ENCODE assay signal across 22 cellular contexts in the genomic region with DNA sequence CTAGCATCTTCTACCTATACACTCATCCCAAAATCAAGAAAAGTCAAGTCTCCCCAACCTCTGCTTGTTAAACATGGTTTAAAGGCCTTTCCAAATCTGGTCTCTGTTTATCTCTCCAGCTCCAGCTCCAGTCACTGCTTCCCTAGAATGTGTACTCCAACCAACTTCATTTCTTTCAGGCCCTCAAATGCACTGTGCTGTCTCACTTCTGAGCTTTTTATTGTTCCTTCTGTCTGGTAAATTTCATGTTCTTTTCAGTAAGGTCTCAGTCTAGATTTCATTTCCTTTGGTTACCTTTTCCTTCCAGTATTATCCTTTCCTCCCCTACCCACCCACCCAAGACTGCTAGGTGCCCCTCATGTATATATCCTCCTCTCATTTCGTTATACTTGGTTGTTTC. TPM values are rescaled to one million over a fixed set of nuclear protein-coding genes. Genes with fewer than 3 reads are reported as not detected.
DNase-seq lines count a peak whose midpoint lies in the region; ATAC-seq and TF ChIP-seq lines count a peak whose summit lies in the region.
"Had no signal": no experiment of that assay in that cellular context is flagged by ENCODE, and none has a peak within 500 bp of the region (broad histone marks: within the 10 kb centered on the region; RNA-seq: fewer than 3 reads in every experiment).

No MANE protein-coding gene starts in this region.

- no peaks in the 10 kb centered on the region for H4K20me1 ChIP-seq in IMR-90 (ENCODE audit: insufficient read depth, low read length)

- H3K4ac ChIP-seq in IMR-90 (ENCODE audit: low read depth, low read length): peak overlapping the region; percentile 59; the same call in 1 of the 2 replicates

- dilution Hi-C loops in IMR-90 (cut with HindIII; ENCODE audit: low sequenced_read_pairs, unreplicated experiment): no loop called here

- no peak overlapping the region for H2AFZ ChIP-seq in IMR-90 (replicated peaks; ENCODE audit: low read length, poor library complexity)

- H2AK9ac ChIP-seq in IMR-90 (replicated peaks; ENCODE audit: low read depth, low read length, poor library complexity): no peak overlapping the region

- peaks cover 69% of the 10 kb centered on the region for H3K27me3 Mint-ChIP-seq in type B pancreatic cell

- intact Hi-C loops in IMR-90 (cut with micrococcal nuclease): no loop called here
- intact Hi-C loops in sigmoid colon (cut with DNase I): no loop called here
- intact Hi-C loops in transverse colon (cut with DNase I; ENCODE audit: low total_unique reads): no loop called here
- intact Hi-C loops in A673 (cut with micrococcal nuclease; ENCODE audit: unreplicated experiment): loop anchor here (10.0 kb wide), 1 partner anchor 202 kb away; no protein-coding TSS in a partner anchor

- peaks cover 0 to 4% of the 10 kb centered on the region in 2 experiments; a peak in 1 of 4 replicates for H3K79me1 ChIP-seq in IMR-90 (ENCODE audit: low read depth in 1 of 2, low read length in 2 of 2)

- H3K27ac Mint-ChIP-seq in type B pancreatic cell: no peak overlapping the region
- H3K27ac Mint-ChIP-seq: CD14-positive monocyte; CD4-positive, alpha-beta memory T cell; CD4-positive, CD25-positive, alpha-beta regulatory T cell; CD8-positive, alpha-beta memory T cell had no signal

- no peak overlapping the region for H4K5ac ChIP-seq in IMR-90 (ENCODE audit: low read depth, low read length)

- DNase-seq in IMR-90 (no peak), sigmoid colon (no peak), transverse colon (no peak), NCI-H146 treated with DMSO at 0.1 percent for 48 hours (lab: John Stamatoyannopoulos, UW; ENCODE audit: unreplicated experiment) (no peak), type B pancreatic cell (ENCODE audit: extremely low spot score, unreplicated experiment) (no peak), AML-193 (lab: John Stamatoyannopoulos, UW) (no peak), A673 (ENCODE audit: low spot score) (no peak)
- DNase-seq: 8988T; BE2C; C1 segment of cervical spinal cord; CD4-positive, alpha-beta memory T cell; CD4-positive, CD25-positive, alpha-beta regulatory T cell; CD8-positive, alpha-beta memory T cell; COR-L47; DMS 273 treated with DMSO at 0.1 percent for 48 hours; DMS153; DMS53; DMS79 treated with DMSO at 0.1 percent for 48 hours; GF-D8 had no signal

- in situ Hi-C loops in IMR-90 (cut with MboI; ENCODE audit: low sequenced_read_pairs): loop anchor here (10.0 kb wide), 1 partner anchor 62 kb away; no protein-coding TSS in a partner anchor
- in situ Hi-C loops in transverse colon (cut with MboI; ENCODE audit: low pct_ligation_motif_present in 1 of 4, low pct_unique_long_range_greater_than_20kb in 1 of 4, low sequenced_read_pairs in 3 of 4): loop anchor here in 1 of 4 donors (25.0 kb wide), 1 partner anchor 841 kb away; no protein-coding TSS in a partner anchor

- H3K27me3 ChIP-seq in IMR-90 (ENCODE audit: control insufficient read depth, insufficient read depth, low read length): no peaks in the 10 kb centered on the region
- peaks cover 0 to 4% of the 10 kb centered on the region in 2 donors for H3K27me3 ChIP-seq in muscle layer of colon (ENCODE audit: control insufficient read depth in 1 of 2, insufficient read depth in 2 of 2, low read length in 2 of 2)
- H3K27me3 ChIP-seq in sigmoid colon: no peaks in the 10 kb centered on the region
- H3K27me3 ChIP-seq in transverse colon: peaks cover 40% of the 10 kb centered on the region
- peaks cover 18% of the 10 kb centered on the region for H3K27me3 ChIP-seq in A673 (replicated peaks; ENCODE audit: insufficient read depth, low read depth, low read length, poor library complexity)

- peak overlapping the region; percentile 12; the same call in 1 of the 2 replicates for H2BK120ac ChIP-seq in IMR-90 (ENCODE audit: low read depth, low read length)

- CTCF ChIA-PET in IMR-90 (lab: Yijun Ruan, JAX) (no interaction called here), A673 (lab: Charles Lee) (no interaction called here)

- H2BK15ac ChIP-seq in IMR-90 (ENCODE audit: low read depth, low read length): peak overlapping the region; percentile 89

- H3K14ac ChIP-seq in IMR-90 (replicated peaks; ENCODE audit: low read depth, low read length): 0 out of 2 replicates have a peak overlapping the region, but pooled peaks have one; percentile 33

- H2BK5ac ChIP-seq in IMR-90 (ENCODE audit: low read depth, low read length, poor library complexity, severe bottlenecking): peak overlapping the region; percentile 3

- H4K91ac ChIP-seq in IMR-90 (ENCODE audit: insufficient read depth, low read depth, low read length): peak overlapping the region; percentile 71

- H3K4me1 ChIP-seq in IMR-90 (ENCODE audit: control insufficient read depth, insufficient read depth, low read length): peaks cover 22% of the 10 kb centered on the region
- H3K4me1 ChIP-seq in muscle layer of colon (ENCODE audit: insufficient read depth, low read length): peaks cover 27% of the 10 kb centered on the region
- peaks cover 0 to 46% (median 37%) of the 10 kb centered on the region in 4 donors for H3K4me1 ChIP-seq in sigmoid colon
- H3K4me1 ChIP-seq in transverse colon: peaks cover 3 to 26% (median 14%) of the 10 kb centered on the region in 4 donors
- H3K4me1 ChIP-seq in A673 (ENCODE audit: insufficient read depth, low read length, poor library complexity, severe bottlenecking): peaks cover 10% of the 10 kb centered on the region
- H3K4me1 ChIP-seq: BE2C had no signal

- H3K27ac ChIP-seq in IMR-90 (ENCODE audit: insufficient read depth, low read length) (no peak overlapping the region), muscle layer of colon (ENCODE audit: low read depth, low read length) (peak overlapping the region; percentile 37), sigmoid colon (peak overlapping the region in 3 of 4 donors; percentile 63 to 79 (median 78)), transverse colon (peak overlapping the region in 3 of 4 donors; percentile 4 to 38 (median 12)), A673 (ENCODE audit: low read depth, low read length, poor library complexity, severe bottlenecking) (no peak overlapping the region)
- H3K27ac ChIP-seq: BLaER1 had no signal

- H3K4me3 Mint-ChIP-seq in type B pancreatic cell: no peak overlapping the region
- H3K4me3 Mint-ChIP-seq: CD14-positive monocyte; CD4-positive, alpha-beta memory T cell; CD4-positive, CD25-positive, alpha-beta regulatory T cell; CD8-positive, alpha-beta memory T cell had no signal

- 0 out of 4 replicates have a peak overlapping the region, but pooled peaks of 1 of the 2 experiments have one; percentile 29 for H4K8ac ChIP-seq in IMR-90 (ENCODE audit: low read depth in 2 of 2, low read length in 2 of 2)

- TF ChIP-seq CTCF in IMR-90 (conservative IDR thresholded peaks at IDR 0.05; ENCODE audit: low read depth, low read length) (no peak), sigmoid colon (IDR thresholded peaks at IDR 0.05) (no peak), transverse colon (IDR thresholded peaks at IDR 0.05) (no peak), type B pancreatic cell (conservative IDR thresholded peaks at IDR 0.05) (no peak), A673 (conservative IDR thresholded peaks at IDR 0.05; ENCODE audit: low read depth, low read length) (no peak)

- H3K9ac ChIP-seq in IMR-90 (ENCODE audit: low read depth, low read length) (no peak overlapping the region), muscle layer of colon (ENCODE audit: low read length) (no peak overlapping the region)
- H3K9ac ChIP-seq: BLaER1 had no signal

- no peak overlapping the region for H3K4me2 ChIP-seq in IMR-90 (ENCODE audit: low read depth, low read length)
- H3K4me2 ChIP-seq: BLaER1 had no signal

- POLR2A ChIA-PET in IMR-90 (lab: Charles Lee; ENCODE audit: unreplicated experiment): no interaction called here
- POLR2A ChIA-PET in A673 (lab: Charles Lee; ENCODE audit: low non-redundant PET): no interaction called here

- H3K56ac ChIP-seq in IMR-90 (ENCODE audit: extremely low read depth, insufficient read depth, low read length): no peak overlapping the region

- ATAC-seq in IMR-90 (ENCODE audit: low read depth): no peak

- H3K18ac ChIP-seq in IMR-90 (ENCODE audit: low read depth, low read length): peak overlapping the region; percentile 9; the same call in 1 of the 2 replicates

- no TSS peak for BruUV-seq in IMR-90 (replicated peaks; lab: Mats Ljungman, UMichigan)
- no TSS peak for BruUV-seq in A673 (replicated peaks; lab: Mats Ljungman, UMichigan)

- H2BK20ac ChIP-seq in IMR-90 (ENCODE audit: low read depth, low read length): peak overlapping the region; percentile 57; the same call in 1 of the 2 replicates

- H3K4me3 ChIP-seq in IMR-90 (ENCODE audit: insufficient read depth, low read depth, low read length): no peak overlapping the region
- H3K4me3 ChIP-seq in muscle layer of colon (ENCODE audit: low read depth in 1 of 2, low read length in 2 of 2): no peak overlapping the region
- no peak overlapping the region for H3K4me3 ChIP-seq in sigmoid colon
- no peak overlapping the region for H3K4me3 ChIP-seq in transverse colon
- H3K4me3 ChIP-seq in A673 (ENCODE audit: low read depth, low read length, poor library complexity, severe bottlenecking): no peak overlapping the region
- H3K4me3 ChIP-seq: BLaER1 had no signal

- H3K36me3 ChIP-seq in IMR-90 (ENCODE audit: control insufficient read depth, insufficient read depth, low read length) (no peaks in the 10 kb centered on the region), muscle layer of colon (ENCODE audit: insufficient read depth, low read length) (no peaks in the 10 kb centered on the region), sigmoid colon (no peaks in the 10 kb centered on the region), transverse colon (no peaks in the 10 kb centered on the region), A673 (ENCODE audit: insufficient read depth, low read length, poor library complexity, severe bottlenecking) (no peaks in the 10 kb centered on the region)
- H3K36me3 ChIP-seq: BE2C, BLaER1 had no signal

- H3K23ac ChIP-seq in IMR-90 (ENCODE audit: low read depth, low read length): 0 out of 2 replicates have a peak overlapping the region, but pooled peaks have one; percentile 31

- 0 out of 2 replicates have a peak overlapping the region, but pooled peaks have one; percentile 32 for H2AK5ac ChIP-seq in IMR-90 (ENCODE audit: low read depth, low read length)

- peak in 2 of 4 donors; percentile 8 to 28 for TF ChIP-seq EP300 in sigmoid colon (IDR thresholded peaks at IDR 0.05)
- TF ChIP-seq EP300 in transverse colon (IDR thresholded peaks at IDR 0.05; ENCODE audit: low read depth): no peak

- H3K9me3 ChIP-seq in IMR-90 (ENCODE audit: control insufficient read depth, insufficient read depth, low read length): no peaks in the 10 kb centered on the region
- H3K9me3 ChIP-seq in muscle layer of colon (ENCODE audit: low read length): no peaks in the 10 kb centered on the region
- no peaks in the 10 kb centered on the region for H3K9me3 ChIP-seq in sigmoid colon
- H3K9me3 ChIP-seq in transverse colon: no peaks in the 10 kb centered on the region
- no peaks in the 10 kb centered on the region for H3K9me3 ChIP-seq in A673 (ENCODE audit: low read depth, low read length, poor library complexity, severe bottlenecking)
- H3K9me3 ChIP-seq: BE2C had no signal

- peaks cover 9% of the 10 kb centered on the region; the same call in 1 of the 2 replicates for H3K9me1 ChIP-seq in IMR-90 (ENCODE audit: insufficient read depth, low read length)

- TF ChIP-seq RAD21 in IMR-90 (IDR thresholded peaks at IDR 0.05; ENCODE audit: low read length): no peak

- H3K4me1 Mint-ChIP-seq in type B pancreatic cell (ENCODE audit: unreplicated experiment): peaks cover 17% of the 10 kb centered on the region

- no peaks in the 10 kb centered on the region for H3K36me3 Mint-ChIP-seq in type B pancreatic cell
- H3K36me3 Mint-ChIP-seq: CD14-positive monocyte; CD4-positive, CD25-positive, alpha-beta regulatory T cell had no signal

- H3K9me3 Mint-ChIP-seq in type B pancreatic cell: no peaks in the 10 kb centered on the region
- H3K9me3 Mint-ChIP-seq: CD14-positive monocyte had no signal

- no CpG with 5 or more reads among the region's 1 CpG for WGBS in IMR-90 (ENCODE audit: extremely low coverage in 2 of 2, insufficient read length in 1 of 2), 2 experiments
- WGBS in sigmoid colon, 2 donors: 70 to 84% methylated on average over 1 of the region's 1 CpG
- 57% methylated on average over 1 of the region's 1 CpG; no CpG with 5 or more reads in 1 of the 2 donors for WGBS in transverse colon (ENCODE audit: low coverage in 1 of 2), 2 donors

- no peak for TF ChIP-seq POLR2A in IMR-90 (IDR thresholded peaks at IDR 0.05; ENCODE audit: low read depth, low read length)
- no peak for TF ChIP-seq POLR2A in sigmoid colon (IDR thresholded peaks at IDR 0.05)
- no peak for TF ChIP-seq POLR2A in transverse colon (IDR thresholded peaks at IDR 0.05)

RNA-seq across cellular contexts. Expression of gene COL24A1, which starts 3.7 kb away (rescaled TPM):
- 1.4 and 2.5 TPM in 2 replicates for total RNA-seq in IMR-90 (2012; rRNA removed)
- polyA plus RNA-seq in IMR-90 (2012; rRNA removed): 1.4 and 2.2 TPM in 2 replicates
- 0.28 and 0.66 TPM in 2 replicates for polyA plus RNA-seq in IMR-90 (2012; cell fraction: cytosol; rRNA removed)
- 2.2 and 6.9 TPM in 2 replicates for polyA plus RNA-seq in IMR-90 (2012; cell fraction: nucleus; rRNA removed; ENCODE audit: low replicate concordance)
- 1 to 10 TPM; 5.8 to 8.6 (median 7.8) TPM for total RNA-seq in sigmoid colon
- polyA plus RNA-seq in sigmoid colon: 1 to 10 TPM in 1 of 3 donors, under 1 TPM in 1, not detected in 1; under 0.01 to 1.5 TPM
- 1 to 10 TPM in 2 of 4 donors, under 1 TPM in 2; 0.68 to 1.2 (median 0.93) TPM for total RNA-seq in transverse colon
- total RNA-seq in type B pancreatic cell (ENCODE audit: low replicate concordance): 0.33 and 7.2 TPM in 2 replicates
- total RNA-seq in A673 (2021): 0.15 and 0.72 TPM in 2 replicates
- total RNA-seq: CD8-positive, alpha-beta memory T cell had no signal
- polyA plus RNA-seq: CD4-positive, alpha-beta memory T cell; CD4-positive, CD25-positive, alpha-beta regulatory T cell; CD8-positive, alpha-beta memory T cell had no signal

Comparison
In these comparisons a context has a peak if more than half of its experiments do, and no peak if none do; other contexts are left out.
1. H3K27ac ChIP-seq: peak in muscle layer of colon (single experiment), sigmoid colon (3 of 4) and transverse colon (3 of 4); none in IMR-90 (single experiment) and A673 (single experiment).